In the genomic region with DNA sequence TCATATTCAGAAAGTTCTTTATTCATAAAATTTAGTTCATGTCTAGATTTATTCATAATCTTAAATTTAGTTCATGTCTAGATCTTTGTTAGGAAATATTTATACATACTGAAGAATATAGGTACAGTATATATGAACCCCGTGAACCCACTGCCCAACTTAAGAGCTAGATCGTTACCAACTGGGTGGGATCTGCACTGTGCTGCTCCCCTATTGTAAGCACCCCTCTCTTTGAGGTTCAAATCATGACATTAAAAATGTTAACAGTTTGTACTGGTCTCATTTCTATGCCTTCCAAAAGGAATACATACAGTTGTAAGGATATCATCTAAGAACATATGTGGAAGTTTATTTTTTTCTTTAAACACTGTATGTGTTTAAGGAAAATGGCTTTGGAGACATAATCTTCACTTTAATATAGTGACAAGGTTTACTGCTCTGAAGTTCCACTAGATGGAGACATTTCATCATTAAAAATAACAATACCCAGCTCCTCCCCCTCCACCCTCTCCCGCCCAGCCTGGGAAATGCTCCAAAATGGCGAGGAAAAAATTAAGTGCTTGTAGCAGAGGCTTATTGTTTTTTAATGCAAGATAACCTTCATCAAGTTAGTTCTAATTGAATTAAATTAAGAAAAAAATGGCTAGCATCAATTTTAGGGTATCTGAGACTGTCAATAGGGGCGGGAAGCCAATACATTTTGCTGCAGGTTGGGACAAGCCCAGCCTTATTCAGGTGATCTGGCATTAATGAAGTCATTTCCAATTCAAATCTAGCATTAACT, we compare ENCODE assay signal across 8 cellular contexts.
DNase-seq lines count a peak whose midpoint lies in the region; ATAC-seq and TF ChIP-seq lines count a peak whose summit lies in the region.

No MANE protein-coding gene starts in this region.

- H3K36me3 ChIP-seq in OCI-LY1 (ENCODE audit: insufficient read depth, low read length) (no peaks in the 10 kb centered on the region), fibroblast of lung (ENCODE audit: control insufficient read depth, insufficient read depth, low read length) (no peaks in the 10 kb centered on the region), transverse colon (no peaks in the 10 kb centered on the region)

- no peaks in the 10 kb centered on the region for H3K27me3 ChIP-seq in OCI-LY1 (ENCODE audit: insufficient read depth, low read length)
- no peaks in the 10 kb centered on the region for H3K27me3 ChIP-seq in fibroblast of lung (ENCODE audit: control insufficient read depth, insufficient read depth, low read length)
- no peaks in the 10 kb centered on the region for H3K27me3 ChIP-seq in transverse colon

- no peaks in the 10 kb centered on the region for H3K79me2 ChIP-seq in OCI-LY1 (ENCODE audit: insufficient read depth, low read length)
- no peaks in the 10 kb centered on the region for H3K79me2 ChIP-seq in fibroblast of lung (ENCODE audit: control insufficient read depth, insufficient read depth, low read length)

- no peak overlapping the region for H3K4me3 Mint-ChIP-seq in activated T-cell treated with anti-CD3 and anti-CD28 coated beads, Interleukin-2, amount 50 U/mL, for 72 hours
- H3K4me3 Mint-ChIP-seq in neural crest cell: peak overlapping the region; percentile 85

- peak; percentile 97 for ATAC-seq in GM21390 (IDR thresholded peaks at IDR 0.05; ENCODE audit: unreplicated experiment)
- ATAC-seq in activated T-cell treated with anti-CD3 and anti-CD28 coated beads, Interleukin-2, amount 50 U/mL, for 72 hours (replicated peaks in 1 of 2): peak; percentile 76 to 83

- H3K27ac ChIP-seq in OCI-LY1 (ENCODE audit: low read depth, low read length, poor library complexity, severe bottlenecking): no peak overlapping the region
- no peak overlapping the region for H3K27ac ChIP-seq in fibroblast of lung (ENCODE audit: insufficient read depth, low read length)
- peak overlapping the region; percentile 17 to 58 (median 37) for H3K27ac ChIP-seq in transverse colon

- H3K4me3 ChIP-seq in OCI-LY1 (ENCODE audit: low read depth, low read length, poor library complexity, severe bottlenecking): no peak overlapping the region
- no peak overlapping the region for H3K4me3 ChIP-seq in fibroblast of lung (replicated peaks in 1 of 4; ENCODE audit: control extremely low read depth in 1 of 4, insufficient read depth in 1 of 4, low read depth in 3 of 4, low read length in 4 of 4)
- H3K4me3 ChIP-seq in transverse colon: peak overlapping the region in 1 of 4 donors; percentile 23

- TF ChIP-seq EP300 in transverse colon (IDR thresholded peaks at IDR 0.05; ENCODE audit: low read depth): no peak

- no peaks in the 10 kb centered on the region for H3K27me3 Mint-ChIP-seq in activated T-cell treated with anti-CD3 and anti-CD28 coated beads, Interleukin-2, amount 50 U/mL, for 72 hours (ENCODE audit: low read depth)
- H3K27me3 Mint-ChIP-seq in neural crest cell (ENCODE audit: low read depth): no peaks in the 10 kb centered on the region

- H4K20me1 ChIP-seq in OCI-LY1 (ENCODE audit: insufficient read depth, low read length) (no peaks in the 10 kb centered on the region), fibroblast of lung (ENCODE audit: control insufficient read depth, extremely low read depth, insufficient read depth, low read length) (no peaks in the 10 kb centered on the region)

- peaks cover 9 to 44% of the 10 kb centered on the region in 2 donors for H3K36me3 Mint-ChIP-seq in activated T-cell treated with anti-CD3 and anti-CD28 coated beads, Interleukin-2, amount 50 U/mL, for 72 hours (ENCODE audit: insufficient read depth in 2 of 2)
- peaks cover 14% of the 10 kb centered on the region for H3K36me3 Mint-ChIP-seq in neural crest cell (ENCODE audit: low read depth)

- H3K9ac ChIP-seq in OCI-LY1 (ENCODE audit: low read length) (no peak overlapping the region), fibroblast of lung (ENCODE audit: insufficient read depth, low read length) (no peak overlapping the region)

- no peaks in the 10 kb centered on the region for H3K4me1 ChIP-seq in OCI-LY1 (ENCODE audit: insufficient read depth, low read length, severe bottlenecking)
- no peaks in the 10 kb centered on the region for H3K4me1 ChIP-seq in fibroblast of lung (ENCODE audit: control insufficient read depth, extremely low read depth, insufficient read depth, low read length)
- H3K4me1 ChIP-seq in transverse colon: peaks cover 17 to 47% (median 37%) of the 10 kb centered on the region in 4 donors

- peak; percentile 48 for DNase-seq in DMS153 (lab: John Stamatoyannopoulos, UW)
- peak in 61 of 76 experiments; percentile 8 to 79 (median 46) for DNase-seq in HUDEP-2 (lab: John Stamatoyannopoulos, UW; ENCODE audit: unreplicated experiment in 76 of 76)
- peak; percentile 48 to 60 for DNase-seq in activated T-cell treated with anti-CD3 and anti-CD28 coated beads, Interleukin-2, amount 50 U/mL, for 72 hours
- peak; percentile 65 to 87 for DNase-seq in fibroblast of lung (ENCODE audit: low read depth in 2 of 2)
- no peak for DNase-seq in neural crest cell (ENCODE audit: low read depth, low spot score)
- DNase-seq in transverse colon: peak; percentile 64

- peak overlapping the region; percentile 86 for H3K27ac Mint-ChIP-seq in activated T-cell treated with anti-CD3 and anti-CD28 coated beads, Interleukin-2, amount 50 U/mL, for 72 hours
- no peak overlapping the region for H3K27ac Mint-ChIP-seq in neural crest cell (ENCODE audit: unreplicated experiment)

- H3K4me2 ChIP-seq in OCI-LY1 (ENCODE audit: low read length): peak overlapping the region; percentile 49
- H3K4me2 ChIP-seq in fibroblast of lung (ENCODE audit: extremely low read depth, insufficient read depth, low read length): no peak overlapping the region

- no peaks in the 10 kb centered on the region for H3K9me2 ChIP-seq in OCI-LY1 (ENCODE audit: low read depth, low read length)

- H3F3A ChIP-seq in OCI-LY1 (ENCODE audit: insufficient read depth, low read length): no peaks in the 10 kb centered on the region

- peaks cover 60% of the 10 kb centered on the region for H3K4me1 Mint-ChIP-seq in activated T-cell treated with anti-CD3 and anti-CD28 coated beads, Interleukin-2, amount 50 U/mL, for 72 hours (ENCODE audit: low read depth)
- H3K4me1 Mint-ChIP-seq in neural crest cell: peaks cover 54% of the 10 kb centered on the region

- H3K9me3 ChIP-seq in OCI-LY1 (ENCODE audit: low read length) (no peaks in the 10 kb centered on the region), fibroblast of lung (ENCODE audit: control insufficient read depth, insufficient read depth, low read depth, low read length) (no peaks in the 10 kb centered on the region), transverse colon (no peaks in the 10 kb centered on the region)

- H3K9me3 Mint-ChIP-seq in activated T-cell treated with anti-CD3 and anti-CD28 coated beads, Interleukin-2, amount 50 U/mL, for 72 hours: no peaks in the 10 kb centered on the region
- H3K9me3 Mint-ChIP-seq in neural crest cell: no peaks in the 10 kb centered on the region

- in situ Hi-C loops in transverse colon (cut with MboI; ENCODE audit: low pct_ligation_motif_present in 1 of 4, low pct_unique_long_range_greater_than_20kb in 1 of 4, low sequenced_read_pairs in 3 of 4): loop anchor here (5.0 to 10.0 kb wide), 4 partner anchors 285 to 445 kb away; no protein-coding TSS in a partner anchor

- TF ChIP-seq POLR2A in transverse colon (IDR thresholded peaks at IDR 0.05): no peak

- no peak overlapping the region for H2AFZ ChIP-seq in OCI-LY1 (ENCODE audit: low read length)
- H2AFZ ChIP-seq in fibroblast of lung (ENCODE audit: low read length): no peak overlapping the region

- TF ChIP-seq CTCF in OCI-LY1 (IDR thresholded peaks at IDR 0.05; ENCODE audit: low read length): peak; percentile 76
- peak; percentile 43 to 46 for TF ChIP-seq CTCF in fibroblast of lung (conservative IDR thresholded peaks at IDR 0.05 in 1 of 2, IDR thresholded peaks at IDR 0.05 in 1 of 2; ENCODE audit: low read depth in 1 of 2, low read length in 2 of 2)
- peak; percentile 88 for TF ChIP-seq CTCF in neural crest cell (conservative IDR thresholded peaks at IDR 0.05)
- TF ChIP-seq CTCF in transverse colon (IDR thresholded peaks at IDR 0.05): peak; percentile 68 to 94 (median 72)

- intact Hi-C loops in transverse colon (cut with DNase I; ENCODE audit: low total_unique reads): loop anchor here (5.0 to 10.0 kb wide), 3 partner anchors 162 to 455 kb away; a partner anchor contains a TSS

- 21 to 36% methylated on average over 4 to 5 of the region's 5 CpGs for WGBS in transverse colon (ENCODE audit: low coverage in 1 of 2), 2 donors

Comparison
In these comparisons a context has a peak if more than half of its experiments do, and no peak if none do; other contexts are left out.
1. H3K27ac ChIP-seq: peak in transverse colon (4 of 4); none in OCI-LY1 (single experiment) and fibroblast of lung (single experiment).
2. Peak in every context shown above with its lines, with median percentiles within 50 percentile points of each other: CTCF ChIP-seq.